ENCODE assay signal across 1 cellular context in the genomic region with DNA sequence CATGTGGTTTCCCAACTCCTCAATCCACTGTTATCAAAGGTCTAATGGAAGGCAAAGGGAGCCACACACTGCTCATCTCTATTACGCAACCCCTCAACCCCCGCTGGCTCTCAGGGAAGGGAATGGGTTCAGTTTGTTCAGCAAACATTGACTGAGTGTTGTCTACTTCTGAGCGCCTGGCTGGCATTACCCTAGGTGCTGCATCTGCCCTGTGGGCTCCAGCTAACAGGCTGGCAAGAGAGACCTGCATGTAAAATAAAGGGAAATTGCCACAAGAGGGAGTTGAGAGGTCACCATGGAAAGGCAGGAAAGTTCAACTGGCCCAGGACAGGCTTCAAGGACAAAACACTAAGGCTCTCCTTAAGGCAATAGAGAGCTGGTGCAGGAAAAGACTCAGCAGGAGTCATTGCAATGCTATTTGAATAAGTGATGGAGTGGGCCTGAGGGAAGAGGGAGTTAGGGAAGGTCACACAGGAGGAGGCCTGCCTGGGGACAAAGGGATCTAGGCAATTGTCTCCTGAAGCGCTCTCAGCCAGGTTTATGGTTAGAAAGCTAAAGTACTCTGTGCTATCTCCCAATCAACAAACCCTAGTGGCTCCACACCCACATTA.
TF ChIP-seq lines count a peak whose summit lies in the region.

No MANE protein-coding gene starts in this region.

TF ChIP-seq in HepG2, 621 proteins besides CTCF, POLR2A, EP300 and RAD21 (continued from another document and continues in another):
- TF ChIP-seq GLMP (CRISPR knock-in tag; IDR thresholded peaks at IDR 0.05; ENCODE audit: borderline replicate concordance), result no peak
- no peak for TF ChIP-seq JDP2 (CRISPR knock-in tag; IDR thresholded peaks at IDR 0.05; ENCODE audit: borderline replicate concordance)
- TF ChIP-seq, protein P1, sequence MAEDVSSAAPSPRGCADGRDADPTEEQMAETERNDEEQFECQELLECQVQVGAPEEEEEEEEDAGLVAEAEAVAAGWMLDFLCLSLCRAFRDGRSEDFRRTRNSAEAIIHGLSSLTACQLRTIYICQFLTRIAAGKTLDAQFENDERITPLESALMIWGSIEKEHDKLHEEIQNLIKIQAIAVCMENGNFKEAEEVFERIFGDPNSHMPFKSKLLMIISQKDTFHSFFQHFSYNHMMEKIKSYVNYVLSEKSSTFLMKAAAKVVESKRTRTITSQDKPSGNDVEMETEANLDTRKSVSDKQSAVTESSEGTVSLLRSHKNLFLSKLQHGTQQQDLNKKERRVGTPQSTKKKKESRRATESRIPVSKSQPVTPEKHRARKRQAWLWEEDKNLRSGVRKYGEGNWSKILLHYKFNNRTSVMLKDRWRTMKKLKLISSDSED (CRISPR knock-in tag; IDR thresholded peaks at IDR 0.05), result no peak
- no peak for TF ChIP-seq PRPF4 (IDR thresholded peaks at IDR 0.05; ENCODE audit: low read depth, low read length, poor library complexity, severe bottlenecking)
- TF ChIP-seq ZFP1 (CRISPR knock-in tag; IDR thresholded peaks at IDR 0.05), result peak; percentile 41; the same call in 1 of the 2 replicates
- no peak for TF ChIP-seq ZNF354B (CRISPR knock-in tag; IDR thresholded peaks at IDR 0.05)
- peak; percentile 86 for TF ChIP-seq HOXA3 (CRISPR knock-in tag; IDR thresholded peaks at IDR 0.05)
- peak; percentile 60; the same call in 1 of the 2 replicates for TF ChIP-seq SALL2 (CRISPR knock-in tag; IDR thresholded peaks at IDR 0.05)
- peak; percentile 68 for TF ChIP-seq RCOR2 (CRISPR knock-in tag; IDR thresholded peaks at IDR 0.05)
- no peak for TF ChIP-seq DNMT3B (CRISPR knock-in tag; conservative IDR thresholded peaks at IDR 0.05)
- peak; percentile 68; the same call in 1 of the 2 replicates for TF ChIP-seq ZNF746 (CRISPR knock-in tag; IDR thresholded peaks at IDR 0.05)
- TF ChIP-seq SAP130 (CRISPR knock-in tag; IDR thresholded peaks at IDR 0.05; ENCODE audit: low read depth), result peak; percentile 73
- TF ChIP-seq CREB1 (IDR thresholded peaks at IDR 0.05), result no peak
- TF ChIP-seq CREB1 (CRISPR knock-in tag; IDR thresholded peaks at IDR 0.05), result no peak
- no peak for TF ChIP-seq ARID2 (CRISPR knock-in tag; IDR thresholded peaks at IDR 0.05; ENCODE audit: borderline replicate concordance)
- TF ChIP-seq, protein P2, sequence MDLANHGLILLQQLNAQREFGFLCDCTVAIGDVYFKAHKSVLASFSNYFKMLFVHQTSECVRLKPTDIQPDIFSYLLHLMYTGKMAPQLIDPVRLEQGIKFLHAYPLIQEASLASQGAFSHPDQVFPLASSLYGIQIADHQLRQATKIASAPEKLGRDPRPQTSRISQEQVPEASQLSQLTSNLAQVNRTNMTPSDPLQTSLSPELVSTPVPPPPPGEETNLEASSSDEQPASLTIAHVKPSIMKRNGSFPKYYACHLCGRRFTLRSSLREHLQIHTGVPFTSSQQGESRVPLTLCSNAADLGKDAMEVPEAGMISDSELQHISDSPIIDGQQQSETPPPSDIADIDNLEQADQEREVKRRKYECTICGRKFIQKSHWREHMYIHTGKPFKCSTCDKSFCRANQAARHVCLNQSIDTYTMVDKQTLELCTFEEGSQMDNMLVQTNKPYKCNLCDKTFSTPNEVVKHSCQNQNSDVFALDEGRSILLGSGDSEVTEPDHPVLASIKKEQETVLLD (CRISPR knock-in tag; IDR thresholded peaks at IDR 0.05; ENCODE audit: low read depth), result no peak
- TF ChIP-seq, protein P3, sequence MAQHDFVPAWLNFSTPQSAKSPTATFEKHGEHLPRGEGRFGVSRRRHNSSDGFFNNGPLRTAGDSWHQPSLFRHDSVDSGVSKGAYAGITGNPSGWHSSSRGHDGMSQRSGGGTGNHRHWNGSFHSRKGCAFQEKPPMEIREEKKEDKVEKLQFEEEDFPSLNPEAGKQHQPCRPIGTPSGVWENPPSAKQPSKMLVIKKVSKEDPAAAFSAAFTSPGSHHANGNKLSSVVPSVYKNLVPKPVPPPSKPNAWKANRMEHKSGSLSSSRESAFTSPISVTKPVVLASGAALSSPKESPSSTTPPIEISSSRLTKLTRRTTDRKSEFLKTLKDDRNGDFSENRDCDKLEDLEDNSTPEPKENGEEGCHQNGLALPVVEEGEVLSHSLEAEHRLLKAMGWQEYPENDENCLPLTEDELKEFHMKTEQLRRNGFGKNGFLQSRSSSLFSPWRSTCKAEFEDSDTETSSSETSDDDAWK (CRISPR knock-in tag; IDR thresholded peaks at IDR 0.05), result no peak
- TF ChIP-seq JUND (CRISPR knock-in tag; IDR thresholded peaks at IDR 0.05), result no peak
- no peak for TF ChIP-seq MEIS1 (CRISPR knock-in tag; IDR thresholded peaks at IDR 0.05; ENCODE audit: borderline replicate concordance)
- TF ChIP-seq NFIB (CRISPR knock-in tag; IDR thresholded peaks at IDR 0.05; ENCODE audit: borderline replicate concordance), result no peak
- TF ChIP-seq ZSCAN29 (CRISPR knock-in tag; conservative IDR thresholded peaks at IDR 0.05), result 0 out of 2 replicates have a peak, but pooled peaks have one; percentile 57
- peak; percentile 85 for TF ChIP-seq RXRB (CRISPR knock-in tag; IDR thresholded peaks at IDR 0.05; ENCODE audit: borderline replicate concordance)
- TF ChIP-seq YY1 (IDR thresholded peaks at IDR 0.05; ENCODE audit: insufficient read depth, insufficient replicate concordance, low read depth, low read length), result peak; percentile 24
- peak; percentile 46; the same call in 1 of the 2 replicates for TF ChIP-seq KDM1A (CRISPR knock-in tag; IDR thresholded peaks at IDR 0.05)
- no peak for TF ChIP-seq ZNF713 (CRISPR knock-in tag; IDR thresholded peaks at IDR 0.05)
- 0 out of 2 replicates have a peak, but pooled peaks have one; percentile 30 for TF ChIP-seq ZNF263 (CRISPR knock-in tag; IDR thresholded peaks at IDR 0.05)
- peak; percentile 80 for TF ChIP-seq DPF2 (CRISPR knock-in tag; IDR thresholded peaks at IDR 0.05; ENCODE audit: borderline replicate concordance, low read depth)
- no peak for TF ChIP-seq FOXC1 (CRISPR knock-in tag; IDR thresholded peaks at IDR 0.05; ENCODE audit: borderline replicate concordance)
- no peak for TF ChIP-seq SYNCRIP (IDR thresholded peaks at IDR 0.05; ENCODE audit: insufficient read depth, low read depth, low read length)
- no peak for TF ChIP-seq TMF1 (CRISPR knock-in tag; IDR thresholded peaks at IDR 0.05; ENCODE audit: low read depth)
- TF ChIP-seq LBX2 (CRISPR knock-in tag; IDR thresholded peaks at IDR 0.05; ENCODE audit: borderline replicate concordance), result no peak
- TF ChIP-seq ZSCAN5A (CRISPR knock-in tag; IDR thresholded peaks at IDR 0.05; ENCODE audit: borderline replicate concordance), result peak; percentile 74; the same call in 1 of the 2 replicates
- no peak for TF ChIP-seq ZNF547 (CRISPR knock-in tag; IDR thresholded peaks at IDR 0.05)
- TF ChIP-seq, protein P4, sequence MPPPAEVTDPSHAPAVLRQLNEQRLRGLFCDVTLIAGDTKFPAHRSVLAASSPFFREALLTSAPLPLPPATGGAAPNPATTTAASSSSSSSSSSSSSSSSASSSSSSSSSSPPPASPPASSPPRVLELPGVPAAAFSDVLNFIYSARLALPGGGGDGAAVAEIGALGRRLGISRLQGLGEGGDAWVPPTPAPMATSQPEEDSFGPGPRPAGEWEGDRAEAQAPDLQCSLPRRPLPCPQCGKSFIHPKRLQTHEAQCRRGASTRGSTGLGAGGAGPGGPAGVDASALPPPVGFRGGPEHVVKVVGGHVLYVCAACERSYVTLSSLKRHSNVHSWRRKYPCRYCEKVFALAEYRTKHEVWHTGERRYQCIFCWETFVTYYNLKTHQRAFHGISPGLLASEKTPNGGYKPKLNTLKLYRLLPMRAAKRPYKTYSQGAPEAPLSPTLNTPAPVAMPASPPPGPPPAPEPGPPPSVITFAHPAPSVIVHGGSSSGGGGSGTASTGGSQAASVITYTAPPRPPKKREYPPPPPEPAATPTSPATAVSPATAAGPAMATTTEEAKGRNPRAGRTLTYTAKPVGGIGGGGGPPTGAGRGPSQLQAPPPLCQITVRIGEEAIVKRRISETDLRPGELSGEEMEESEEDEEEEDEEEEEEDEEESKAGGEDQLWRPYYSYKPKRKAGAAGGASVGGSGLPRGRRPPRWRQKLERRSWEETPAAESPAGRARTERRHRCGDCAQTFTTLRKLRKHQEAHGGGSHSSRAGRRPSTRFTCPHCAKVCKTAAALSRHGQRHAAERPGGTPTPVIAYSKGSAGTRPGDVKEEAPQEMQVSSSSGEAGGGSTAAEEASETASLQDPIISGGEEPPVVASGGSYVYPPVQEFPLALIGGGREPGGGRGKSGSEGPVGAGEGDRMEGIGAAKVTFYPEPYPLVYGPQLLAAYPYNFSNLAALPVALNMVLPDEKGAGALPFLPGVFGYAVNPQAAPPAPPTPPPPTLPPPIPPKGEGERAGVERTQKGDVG (CRISPR knock-in tag; IDR thresholded peaks at IDR 0.05; ENCODE audit: borderline replicate concordance), result no peak
- TF ChIP-seq ZSCAN20 (CRISPR knock-in tag; IDR thresholded peaks at IDR 0.05; ENCODE audit: borderline replicate concordance), result no peak
- TF ChIP-seq ARNT2 (CRISPR knock-in tag; IDR thresholded peaks at IDR 0.05; ENCODE audit: low read depth), result no peak
- no peak for TF ChIP-seq ZNF282 (IDR thresholded peaks at IDR 0.05; ENCODE audit: partially characterized antibody)
- TF ChIP-seq, protein P5, sequence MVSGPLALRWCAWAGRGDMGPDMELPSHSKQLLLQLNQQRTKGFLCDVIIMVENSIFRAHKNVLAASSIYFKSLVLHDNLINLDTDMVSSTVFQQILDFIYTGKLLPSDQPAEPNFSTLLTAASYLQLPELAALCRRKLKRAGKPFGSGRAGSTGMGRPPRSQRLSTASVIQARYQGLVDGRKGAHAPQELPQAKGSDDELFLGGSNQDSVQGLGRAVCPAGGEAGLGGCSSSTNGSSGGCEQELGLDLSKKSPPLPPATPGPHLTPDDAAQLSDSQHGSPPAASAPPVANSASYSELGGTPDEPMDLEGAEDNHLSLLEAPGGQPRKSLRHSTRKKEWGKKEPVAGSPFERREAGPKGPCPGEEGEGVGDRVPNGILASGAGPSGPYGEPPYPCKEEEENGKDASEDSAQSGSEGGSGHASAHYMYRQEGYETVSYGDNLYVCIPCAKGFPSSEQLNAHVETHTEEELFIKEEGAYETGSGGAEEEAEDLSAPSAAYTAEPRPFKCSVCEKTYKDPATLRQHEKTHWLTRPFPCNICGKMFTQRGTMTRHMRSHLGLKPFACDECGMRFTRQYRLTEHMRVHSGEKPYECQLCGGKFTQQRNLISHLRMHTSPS (CRISPR knock-in tag; IDR thresholded peaks at IDR 0.05; ENCODE audit: low read depth), result peak; percentile 99
- TF ChIP-seq CERS6 (CRISPR knock-in tag; IDR thresholded peaks at IDR 0.05), result no peak
- TF ChIP-seq PBX2 (CRISPR knock-in tag; IDR thresholded peaks at IDR 0.05), result no peak
- no peak for TF ChIP-seq PTBP1 (IDR thresholded peaks at IDR 0.05; ENCODE audit: low read depth, low read length, poor library complexity, severe bottlenecking)
- no peak for TF ChIP-seq AHR (CRISPR knock-in tag; IDR thresholded peaks at IDR 0.05)
